23 cellular contexts compared by ENCODE assay signal in the genomic region with DNA sequence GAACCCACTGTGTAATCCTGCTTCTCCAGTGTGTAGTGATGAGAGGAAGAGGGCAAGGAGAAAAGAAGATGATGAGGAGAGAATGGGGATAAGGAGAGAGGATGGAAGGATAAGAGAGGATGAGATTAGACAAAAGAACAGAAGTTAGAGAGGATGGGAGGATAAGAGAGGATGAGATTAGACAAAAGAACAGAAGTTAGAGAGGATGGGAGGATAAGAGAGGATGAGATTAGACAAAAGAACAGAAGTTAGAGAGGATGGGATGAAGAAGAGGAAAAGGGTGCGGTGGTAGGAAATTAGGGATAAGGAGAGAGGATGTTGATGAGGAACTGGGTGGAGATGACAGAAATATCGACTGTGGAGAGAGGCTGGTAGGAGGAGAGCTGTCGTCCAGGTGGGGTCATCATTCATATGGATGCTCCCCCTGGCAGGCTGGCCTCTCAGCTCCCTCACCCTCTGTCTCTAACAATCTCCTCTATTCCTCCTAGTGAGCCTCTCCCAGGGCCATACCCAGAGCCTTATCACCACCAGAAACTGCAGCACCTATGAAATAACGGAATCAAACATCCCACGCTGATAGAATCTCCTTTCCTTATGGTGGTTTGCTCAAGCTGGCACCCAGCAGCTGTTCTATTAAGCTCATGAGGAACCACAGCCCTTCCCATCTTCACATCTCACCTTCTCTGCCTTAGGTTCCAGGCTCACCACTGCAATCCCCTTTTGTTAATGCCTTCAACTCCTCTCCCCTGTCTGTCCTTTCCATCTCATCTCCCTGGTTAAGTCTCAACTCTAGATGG. TPM values are rescaled to one million over a fixed set of nuclear protein-coding genes. Genes with fewer than 3 reads are reported as not detected.
"Had no signal": no experiment of that assay in that cellular context is flagged by ENCODE, and none has a peak within 500 bp of the region (broad histone marks: within the 10 kb centered on the region; RNA-seq: fewer than 3 reads in every experiment).

No MANE protein-coding gene starts in this region.

- DNase-seq: activated CD4-positive, alpha-beta memory T cell treated with anti-CD3 and anti-CD28 coated beads for 36 hours; activated CD4-positive, alpha-beta T cell treated with anti-CD3 and anti-CD28 coated beads for 48 hours; activated naive CD4-positive, alpha-beta T cell treated with anti-CD3 and anti-CD28 coated beads, Interleukin-2, amount 10 ng/mL, durations not matched to agents 7 days and 5 days; activated T-cell treated with anti-CD3 and anti-CD28 coated beads, Interleukin-2, amount 50 U/mL, for 72 hours; amygdala; cerebellar nuclear complex; endodermal cell; esophagus squamous epithelium; gastrocnemius medialis; hippocampal formation; kidney glomerular epithelial cell; left lung; midbrain; natural killer cell; retina; stimulated activated CD4-positive, alpha-beta T cell treated with anti-CD3 and anti-CD28 coated beads, Interleukin-4, amount 100 ng/mL, for 24 hours; stimulated activated naive CD4-positive, alpha-beta T cell treated with Interleukin-2 at 50 U/mL for 16 hours; T-helper 17 cell; upper lobe of left lung had no signal

- H3K27me3 ChIP-seq: gastrocnemius medialis, upper lobe of left lung had no signal

- ATAC-seq: activated T-cell treated with anti-CD3 and anti-CD28 coated beads, Interleukin-2, amount 50 U/mL, for 72 hours; gastrocnemius medialis; left lung; natural killer cell; T-helper 17 cell had no signal

- H3K36me3 ChIP-seq: esophagus squamous epithelium, gastrocnemius medialis, left lung, upper lobe of left lung had no signal

- H3K27ac ChIP-seq: coronary artery, esophagus squamous epithelium, gastrocnemius medialis, left lung, upper lobe of left lung had no signal

- H3K4me3 ChIP-seq: coronary artery, esophagus squamous epithelium, gastrocnemius medialis, left lung, upper lobe of left lung had no signal

- H3K9me3 ChIP-seq: esophagus squamous epithelium, gastrocnemius medialis, left lung, upper lobe of left lung had no signal

- H3K4me1 ChIP-seq: gastrocnemius medialis had no signal

RNA-seq across cellular contexts. Expression of a gene that starts 6.0 kb away (rescaled TPM):
- total RNA-seq: activated CD4-positive, alpha-beta memory T cell treated with anti-CD3 and anti-CD28 coated beads for 36 hours; activated T-cell treated with anti-CD3 and anti-CD28 coated beads, Interleukin-2, amount 50 U/mL, for 72 hours; gastrocnemius medialis; left lung; lung microvascular endothelial cell; natural killer cell; osteocyte; progenitor cell of endocrine pancreas; T-helper 17 cell; upper lobe of left lung had no signal

RNA-seq across cellular contexts. Expression of a gene that starts 8.3 kb away (rescaled TPM):
- total RNA-seq: endodermal cell, esophagus squamous epithelium, gastrocnemius medialis, lung microvascular endothelial cell, natural killer cell, osteocyte, progenitor cell of endocrine pancreas had no signal
